In the genomic region with DNA sequence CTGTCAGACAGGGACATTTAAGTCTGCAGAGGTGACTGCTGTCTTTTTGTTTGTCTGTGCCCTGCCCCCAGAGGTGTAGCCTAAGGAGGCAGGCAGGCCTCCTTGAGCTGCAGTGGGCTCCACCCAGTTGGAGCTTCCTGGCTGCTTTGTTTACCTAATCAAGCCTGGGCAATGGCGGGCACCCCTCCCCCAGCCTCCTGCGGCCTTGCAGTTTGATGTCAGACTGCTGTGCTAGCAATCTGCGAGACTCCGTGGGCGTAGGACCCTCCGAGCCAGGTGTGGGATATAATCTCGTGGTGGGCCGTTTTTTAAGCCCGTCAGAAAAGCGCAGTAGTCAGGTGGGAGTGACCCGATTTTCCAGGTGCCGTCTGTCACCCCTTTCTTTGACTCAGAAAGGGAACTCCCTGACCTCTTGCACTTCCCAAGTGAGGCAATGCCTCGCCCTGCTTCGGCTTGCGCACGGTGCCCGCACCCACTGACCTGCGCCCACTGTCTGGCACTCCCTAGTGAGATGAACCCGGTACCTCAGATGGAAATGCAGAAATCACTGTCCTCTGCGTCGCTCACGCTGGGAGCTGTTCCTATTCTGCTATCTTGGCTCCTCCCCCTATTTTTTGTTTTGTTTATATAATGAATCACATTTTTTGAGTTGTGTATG, we compare ENCODE assay signal across 8 cellular contexts.
DNase-seq lines count a peak whose midpoint lies in the region; ATAC-seq, FAIRE-seq and TF ChIP-seq lines count a peak whose summit lies in the region.
"Not testable (repeated sequence)": the region's sequence is repeated elsewhere in the genome, so short reads cannot be mapped to it uniquely, and the experiment has no call there.

No MANE protein-coding gene starts in this region.

- POLR2A ChIA-PET in A549 (lab: Yijun Ruan, JAX): not testable (repeated sequence)

- not testable (repeated sequence) for H3K14ac ChIP-seq in H9 (ENCODE audit: insufficient read depth, low read length)

- H4K5ac ChIP-seq in H9 (ENCODE audit: insufficient read length, low read depth, low read length); mesendoderm (ENCODE audit: low read length): not testable (repeated sequence)

- H3K27ac Mint-ChIP-seq in H9: peak overlapping the region in 1 of 3 experiments; percentile 67; a peak in 1 of 7 replicates
- H3K27ac Mint-ChIP-seq in endodermal cell: not testable (repeated sequence)

- not testable (repeated sequence) for H2AK5ac ChIP-seq in H9 (ENCODE audit: insufficient read length, low read length); mesendoderm (ENCODE audit: low read length)

- not testable (repeated sequence) for H3K4me3 ChIP-seq in A549; KMS-11 (IDR thresholded peaks at IDR 0.05; ENCODE audit: insufficient read depth, low read depth, low read length); endodermal cell (ENCODE audit: low read length); mesendoderm (ENCODE audit: low read length)

- H2AFZ ChIP-seq in H9 (ENCODE audit: low read length): not testable (repeated sequence)
- peak overlapping the region; percentile 59 for H2AFZ ChIP-seq in KMS-11 (ENCODE audit: low read depth)

- not testable (repeated sequence) for TF ChIP-seq RAD21 in A549 (conservative IDR thresholded peaks at IDR 0.05 in 1 of 2, IDR thresholded peaks at IDR 0.05 in 1 of 2)

- not testable (repeated sequence) for H3K4ac ChIP-seq in H9 (ENCODE audit: low read depth, low read length); mesendoderm (ENCODE audit: low read depth, low read length)

- DNase-seq in A549 (ENCODE audit: low read depth in 1 of 2, low spot score in 1 of 2) (peak in 1 of 2 experiments; percentile 12), ELF-1 (ENCODE audit: low read depth, low spot score) (peak; percentile 76), H9 (peak; percentile 49), NCI-H748 (lab: John Stamatoyannopoulos, UW; ENCODE audit: unreplicated experiment) (peak; percentile 20), RPMI8226 (peak; percentile 41), endodermal cell (peak; percentile 67), mesendoderm (peak; percentile 20)

- H3K4me1 Mint-ChIP-seq in H9, endodermal cell: not testable (repeated sequence)

- H3K4me2 ChIP-seq in A549 (peak overlapping the region; percentile 26; the same call in 2 of the 3 replicates), KMS-11 (peak overlapping the region; percentile 45)
- H3K4me2 ChIP-seq in H9 (ENCODE audit: insufficient read depth, insufficient read length, low read length); mesendoderm (ENCODE audit: low read length): not testable (repeated sequence)

- TF ChIP-seq CTCF in A549 (IDR thresholded peaks at IDR 0.05); H9 (conservative IDR thresholded peaks at IDR 0.05); KMS-11 (conservative IDR thresholded peaks at IDR 0.05; ENCODE audit: low read depth, low read length); endodermal cell (conservative IDR thresholded peaks at IDR 0.05): not testable (repeated sequence)

- H3K27ac ChIP-seq in A549; H9 (ENCODE audit: insufficient read length, low read depth, low read length); endodermal cell (ENCODE audit: low read depth, low read length); mesendoderm (ENCODE audit: low read depth, low read length): not testable (repeated sequence)
- peak overlapping the region; percentile 60 for H3K27ac ChIP-seq in KMS-11

- not testable (repeated sequence) for H2BK120ac ChIP-seq in H9 (ENCODE audit: low read depth, low read length, poor library complexity, severe bottlenecking); mesendoderm (ENCODE audit: low read depth, low read length)

- H2BK15ac ChIP-seq in H9 (ENCODE audit: low read depth, low read length); mesendoderm (replicated peaks; ENCODE audit: low read depth): not testable (repeated sequence)

- H3T11ph ChIP-seq in H9 (ENCODE audit: low read length): not testable (repeated sequence)

- H3K9me3 Mint-ChIP-seq in H9 (peaks cover 64 to 71% of the 10 kb centered on the region in 2 experiments), endodermal cell (peaks cover 78% of the 10 kb centered on the region)

- H3K9ac ChIP-seq in H9 (ENCODE audit: extremely low read depth, insufficient read length, low read length); endodermal cell (ENCODE audit: extremely low read depth, low read length, poor library complexity, severe bottlenecking); mesendoderm (ENCODE audit: low read length): not testable (repeated sequence)
- H3K9ac ChIP-seq in KMS-11: peak overlapping the region; percentile 56; the same call in 1 of the 2 replicates

- not testable (repeated sequence) for H2BK5ac ChIP-seq in H9 (ENCODE audit: insufficient read length, low read length); mesendoderm (ENCODE audit: low read length)

- H3K4me3 Mint-ChIP-seq in H9: peak overlapping the region; percentile 52 to 58; a peak in 3 of 5 replicates
- H3K4me3 Mint-ChIP-seq in endodermal cell: not testable (repeated sequence)

- not testable (repeated sequence) for FAIRE-seq in A549 (lab: Jason Lieb, UNC)

- CTCF ChIA-PET in A549 (lab: Yijun Ruan, JAX): not testable (repeated sequence)

- H3K79me2 ChIP-seq in H9 (ENCODE audit: insufficient read depth, low read length); KMS-11 (ENCODE audit: insufficient read depth, low read depth); mesendoderm (ENCODE audit: control insufficient read depth, insufficient read depth, low read length): not testable (repeated sequence)

- not testable (repeated sequence) for H4K91ac ChIP-seq in H9 (ENCODE audit: insufficient read length, low read depth, low read length)

- H4K20me1 ChIP-seq in H9 (ENCODE audit: control insufficient read depth, insufficient read depth, insufficient read length); KMS-11 (ENCODE audit: insufficient read depth): not testable (repeated sequence)

- H3K18ac ChIP-seq in H9 (ENCODE audit: insufficient read length, low read depth, low read length); mesendoderm (ENCODE audit: low read length): not testable (repeated sequence)

- H3K9me3 ChIP-seq in A549: not testable (repeated sequence)
- H3K9me3 ChIP-seq in H9 (ENCODE audit: control insufficient read depth, low read depth, low read length) (peaks cover 20% of the 10 kb centered on the region), endodermal cell (ENCODE audit: control insufficient read depth, low read length) (peaks cover 10% of the 10 kb centered on the region)

- H2BK12ac ChIP-seq in H9 (ENCODE audit: insufficient read length, low read depth, low read length): not testable (repeated sequence)

- TF ChIP-seq POLR2A in A549 (IDR thresholded peaks at IDR 0.05; ENCODE audit: low read length): not testable (repeated sequence)

- H3K56ac ChIP-seq in H9 (ENCODE audit: insufficient read length, low read depth, low read length); mesendoderm (ENCODE audit: low read length): not testable (repeated sequence)

- H3K36me3 ChIP-seq in KMS-11 (ENCODE audit: insufficient read depth); endodermal cell (ENCODE audit: control insufficient read depth, insufficient read depth, low read length); mesendoderm (ENCODE audit: control insufficient read depth, insufficient read depth, low read length): not testable (repeated sequence)

- H3K27me3 Mint-ChIP-seq in H9 (ENCODE audit: low read depth); endodermal cell (ENCODE audit: insufficient read depth): not testable (repeated sequence)

- not testable (repeated sequence) for H3K4me1 ChIP-seq in A549; H9 (ENCODE audit: insufficient read depth, low read length); KMS-11 (ENCODE audit: low read depth, poor library complexity, severe bottlenecking); endodermal cell (ENCODE audit: control insufficient read depth, insufficient read depth, low read length); mesendoderm (ENCODE audit: control insufficient read depth, low read depth, low read length)

- H3K36me3 Mint-ChIP-seq in H9 (ENCODE audit: insufficient read depth in 1 of 3, low read depth in 3 of 3) (peaks cover 20 to 34% (median 20%) of the 10 kb centered on the region in 3 experiments), endodermal cell (ENCODE audit: low read depth) (peaks cover 40% of the 10 kb centered on the region)

- H4K8ac ChIP-seq in H9 (replicated peaks; ENCODE audit: insufficient read length, low read depth, low read length); mesendoderm (ENCODE audit: low read depth, low read length): not testable (repeated sequence)

- not testable (repeated sequence) for H3K23me2 ChIP-seq in H9 (ENCODE audit: insufficient read length, low read depth, low read length, poor library complexity, severe bottlenecking)

- not testable (repeated sequence) for H3K79me1 ChIP-seq in H9 (ENCODE audit: insufficient read depth, low read depth, low read length, poor library complexity, severe bottlenecking); mesendoderm (ENCODE audit: low read length)

- not testable (repeated sequence) for H3K27me3 ChIP-seq in H9 (ENCODE audit: insufficient read depth, low read length); KMS-11 (ENCODE audit: insufficient read depth, low read depth); endodermal cell (ENCODE audit: control insufficient read depth, insufficient read depth, low read length, poor library complexity, severe bottlenecking); mesendoderm (ENCODE audit: insufficient read depth, low read length, poor library complexity)

- not testable (repeated sequence) for H3K23ac ChIP-seq in H9 (ENCODE audit: insufficient read length, low read depth, low read length); mesendoderm (ENCODE audit: low read length)

- TF ChIP-seq EP300 in A549 (IDR thresholded peaks at IDR 0.05): not testable (repeated sequence)

- ATAC-seq in A549: not testable (repeated sequence)

- H2BK20ac ChIP-seq in H9 (ENCODE audit: low read depth, low read length, poor library complexity, severe bottlenecking): not testable (repeated sequence)

- 3% methylated on average over 16 of the region's 22 CpGs for WGBS in A549 (ENCODE audit: missing lambda C conversion rate)
- WGBS in H9 (ENCODE audit: extremely low coverage, insufficient read length, low lambda C conversion rate): no CpG with 5 or more reads among the region's 22 CpGs
- 69% methylated on average over 19 of the region's 22 CpGs; no CpG with 5 or more reads in 1 of the 2 experiments for WGBS in endodermal cell (ENCODE audit: insufficient coverage in 1 of 2, insufficient read length in 1 of 2), 2 experiments
- WGBS in mesendoderm (ENCODE audit: extremely low coverage, insufficient coverage, low lambda C conversion rate): no CpG with 5 or more reads among the region's 22 CpGs
